Comparison of ENCODE assay signal across 14 cellular contexts in genomic region chr2:128552806-128553551, GRCh38.
"Had no signal": no experiment of that assay in that cellular context is flagged by ENCODE, and none has a peak within 500 bp of the region (broad histone marks: within the 10 kb centered on the region; RNA-seq: fewer than 3 reads in every experiment).

No MANE protein-coding gene starts in this region.

- H3K4me3 ChIP-seq: esophagus muscularis mucosa, gastroesophageal sphincter, lower lobe of right lung, SJSA1, thoracic aorta had no signal

- H3K27ac ChIP-seq: esophagus muscularis mucosa, gastroesophageal sphincter, lower lobe of right lung, SJSA1, thoracic aorta had no signal

- H3K36me3 Mint-ChIP-seq: natural killer cell had no signal

- H3K27me3 Mint-ChIP-seq: stimulated activated naive CD8-positive, alpha-beta T cell treated with anti-CD3 and anti-CD28 coated beads, Interleukin-15, amount 100 ng/mL, for 72 hours had no signal

- H3K4me1 ChIP-seq: esophagus muscularis mucosa, gastroesophageal sphincter, lower lobe of right lung had no signal

- H3K9me3 ChIP-seq: esophagus muscularis mucosa, gastroesophageal sphincter, lower lobe of right lung, SJSA1, thoracic aorta had no signal

- H3K9me3 Mint-ChIP-seq: activated T-helper 2 cell treated with anti-CD3 and anti-CD28 coated beads, Interferon-gamma antibody, Interleukin-2, Interleukin-4, amounts not matched to agents 10 μg/mL and 5 μg/mL and 100 μg/mL, durations not matched to agents 14 hours and 24 hours and 36 hours; natural killer cell; stimulated activated naive CD8-positive, alpha-beta T cell treated with anti-CD3 and anti-CD28 coated beads, Interleukin-15, amount 100 ng/mL, for 72 hours; T-helper 2 cell treated with Interferon-gamma antibody and Interleukin-4, amounts not matched to agents 5 μg/mL and 100 μg/mL, for 36 hours had no signal

- H3K4me3 Mint-ChIP-seq: natural killer cell; stimulated activated naive CD8-positive, alpha-beta T cell treated with anti-CD3 and anti-CD28 coated beads, Interleukin-15, amount 100 ng/mL, for 72 hours; T-helper 2 cell treated with Interferon-gamma antibody and Interleukin-4, amounts not matched to agents 5 μg/mL and 100 μg/mL, for 36 hours had no signal

- DNase-seq: activated CD4-positive, alpha-beta T cell treated with anti-CD3 and anti-CD28 coated beads for 1 hour; activated CD4-positive, alpha-beta T cell treated with anti-CD3 and anti-CD28 coated beads, Interleukin-2, amount 50 U/mL, for 48 hours; activated naive CD4-positive, alpha-beta T cell treated with anti-CD3 and anti-CD28 coated beads, Interleukin-2, amount 50 U/mL, for 16 hours; lower lobe of right lung; natural killer cell; stimulated activated CD4-positive, alpha-beta T cell treated with anti-CD3 and anti-CD28 coated beads, Interleukin-4, amount 100 ng/mL, for 4 hours; stimulated activated naive CD8-positive, alpha-beta T cell treated with anti-CD3 and anti-CD28 coated beads, Interleukin-15, amount 100 ng/mL, for 72 hours; SW 1271 had no signal

- H3K36me3 ChIP-seq: esophagus muscularis mucosa, gastroesophageal sphincter, lower lobe of right lung, SJSA1, thoracic aorta had no signal

- H3K4me1 Mint-ChIP-seq: natural killer cell; stimulated activated naive CD8-positive, alpha-beta T cell treated with anti-CD3 and anti-CD28 coated beads, Interleukin-15, amount 100 ng/mL, for 72 hours had no signal

- H3K27me3 ChIP-seq: esophagus muscularis mucosa, gastroesophageal sphincter, SJSA1 had no signal

- H3K27ac Mint-ChIP-seq: activated T-helper 2 cell treated with anti-CD3 and anti-CD28 coated beads, Interferon-gamma antibody, Interleukin-2, Interleukin-4, amounts not matched to agents 10 μg/mL and 5 μg/mL and 100 μg/mL, durations not matched to agents 14 hours and 24 hours and 36 hours; natural killer cell; stimulated activated naive CD8-positive, alpha-beta T cell treated with anti-CD3 and anti-CD28 coated beads, Interleukin-15, amount 100 ng/mL, for 72 hours; T-helper 2 cell treated with Interferon-gamma antibody and Interleukin-4, amounts not matched to agents 5 μg/mL and 100 μg/mL, for 36 hours had no signal

- ATAC-seq: gastroesophageal sphincter; natural killer cell; stimulated activated naive CD8-positive, alpha-beta T cell treated with anti-CD3 and anti-CD28 coated beads, Interleukin-15, amount 100 ng/mL, for 72 hours had no signal
